Comparison of ENCODE assay signal across 13 cellular contexts in the genomic region with DNA sequence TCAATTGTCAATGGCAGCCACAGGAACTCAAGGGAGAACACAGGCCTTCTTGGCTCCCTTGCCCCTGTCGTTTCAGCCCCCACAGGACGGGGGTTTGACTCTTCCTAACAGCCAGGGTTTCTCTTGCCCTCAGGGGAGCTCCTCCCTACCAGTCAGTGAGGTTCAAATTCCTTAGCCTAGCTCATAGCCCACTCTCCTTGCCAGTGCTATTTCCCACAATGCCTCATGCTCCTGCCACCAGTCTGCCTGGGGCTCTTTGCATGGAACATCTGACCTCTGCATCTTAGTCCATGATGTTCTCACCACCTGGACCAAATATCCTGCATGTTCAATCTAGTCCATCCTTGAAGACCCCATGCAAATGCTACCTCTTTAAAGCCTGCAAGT.
DNase-seq lines count a peak whose midpoint lies in the region; ATAC-seq, FAIRE-seq and TF ChIP-seq lines count a peak whose summit lies in the region.
"Had no signal": no experiment of that assay in that cellular context is flagged by ENCODE, and none has a peak within 500 bp of the region (broad histone marks: within the 10 kb centered on the region; RNA-seq: fewer than 3 reads in every experiment).

No MANE protein-coding gene starts in this region.

- CTCF ChIA-PET in A673 (lab: Charles Lee): no interaction called here

- no peak overlapping the region for H3K4me3 ChIP-seq in smooth muscle cell
- no peak overlapping the region for H3K4me3 ChIP-seq in small intestine (ENCODE audit: low read depth in 1 of 2, low read length in 2 of 2)
- H3K4me3 ChIP-seq in A673 (ENCODE audit: low read depth, low read length, poor library complexity, severe bottlenecking): no peak overlapping the region

- BruUV-seq in A673 (replicated peaks; lab: Mats Ljungman, UMichigan): no TSS peak

- peak; percentile 15 for ATAC-seq in foreskin keratinocyte
- ATAC-seq: CD8-positive, alpha-beta T cell had no signal

- POLR2A ChIA-PET in A673 (lab: Charles Lee; ENCODE audit: low non-redundant PET): no interaction called here

- H3K4me1 ChIP-seq in foreskin keratinocyte (peaks cover 55% of the 10 kb centered on the region), smooth muscle cell (ENCODE audit: low read depth) (peaks cover 31% of the 10 kb centered on the region), small intestine (ENCODE audit: control insufficient read depth in 2 of 2, insufficient read depth in 1 of 2, low read depth in 1 of 2, low read length in 1 of 2) (peaks cover 4 to 10% of the 10 kb centered on the region in 2 donors), A673 (ENCODE audit: insufficient read depth, low read length, poor library complexity, severe bottlenecking) (peaks cover 10% of the 10 kb centered on the region)

- peaks cover 7% of the 10 kb centered on the region for H3F3A ChIP-seq in smooth muscle cell (ENCODE audit: low read depth)

- intact Hi-C loops in A673 (cut with micrococcal nuclease; ENCODE audit: unreplicated experiment): no loop called here

- peaks cover 25% of the 10 kb centered on the region for H4K20me1 ChIP-seq in smooth muscle cell (ENCODE audit: low read depth)

- H3K27me3 ChIP-seq in foreskin keratinocyte (no peaks in the 10 kb centered on the region), smooth muscle cell (ENCODE audit: low read depth) (no peaks in the 10 kb centered on the region), small intestine (ENCODE audit: control insufficient read depth in 2 of 2, insufficient read depth in 2 of 2, low read length in 2 of 2) (no peaks in the 10 kb centered on the region), A673 (replicated peaks; ENCODE audit: insufficient read depth, low read depth, low read length, poor library complexity) (no peaks in the 10 kb centered on the region)

- H3K36me3 ChIP-seq in smooth muscle cell (ENCODE audit: low read depth) (no peaks in the 10 kb centered on the region), small intestine (ENCODE audit: control insufficient read depth in 2 of 2, insufficient read depth in 2 of 2, low read length in 2 of 2) (no peaks in the 10 kb centered on the region), A673 (ENCODE audit: insufficient read depth, low read length, poor library complexity, severe bottlenecking) (no peaks in the 10 kb centered on the region)
- H3K36me3 ChIP-seq: neutrophil had no signal

- DNase-seq in ELR (ENCODE audit: low read depth) (peak; percentile 84), T1000 (lab: John Stamatoyannopoulos, UW) (peak; percentile 67), foreskin keratinocyte (peak; percentile 62 to 89), smooth muscle cell (lab: John Stamatoyannopoulos, UW; ENCODE audit: unreplicated experiment) (no peak), activated T-cell treated with anti-CD3 and anti-CD28 coated beads for 4 hours (no peak), small intestine (no peak), A673 (ENCODE audit: low spot score) (no peak)
- no peak for DNase-seq in activated CD4-positive, alpha-beta T cell treated with anti-CD3 and anti-CD28 coated beads for 4 hours
- DNase-seq: activated CD8-positive, alpha-beta memory T cell treated with anti-CD3 and anti-CD28 coated beads for 24 hours; CD8-positive, alpha-beta T cell; NCI-H1092 had no signal

- H3K27ac ChIP-seq in foreskin keratinocyte: peak overlapping the region; percentile 76
- peak overlapping the region; percentile 84 for H3K27ac ChIP-seq in smooth muscle cell (ENCODE audit: low read depth)
- H3K27ac ChIP-seq in small intestine (ENCODE audit: low read depth in 1 of 2, low read length in 1 of 2): no peak overlapping the region
- H3K27ac ChIP-seq in A673 (ENCODE audit: low read depth, low read length, poor library complexity, severe bottlenecking): no peak overlapping the region

- no peak overlapping the region for H3K9ac ChIP-seq in smooth muscle cell (ENCODE audit: low read depth)

- peak overlapping the region; percentile 58 for H3K4me2 ChIP-seq in smooth muscle cell

- H3K9me3 ChIP-seq in smooth muscle cell (replicated peaks; ENCODE audit: low read depth) (no peaks in the 10 kb centered on the region), small intestine (ENCODE audit: control insufficient read depth, low read depth) (no peaks in the 10 kb centered on the region), A673 (ENCODE audit: low read depth, low read length, poor library complexity, severe bottlenecking) (no peaks in the 10 kb centered on the region)
- H3K9me3 ChIP-seq: neutrophil had no signal

- no peak for FAIRE-seq in small intestine (lab: Jason Lieb, UNC)
- FAIRE-seq: endometrium had no signal

- TF ChIP-seq CTCF in foreskin keratinocyte (conservative IDR thresholded peaks at IDR 0.05): no peak
- no peak for TF ChIP-seq CTCF in smooth muscle cell (IDR thresholded peaks at IDR 0.05; ENCODE audit: borderline replicate concordance, insufficient read depth, poor library complexity, severe bottlenecking)
- no peak for TF ChIP-seq CTCF in A673 (conservative IDR thresholded peaks at IDR 0.05; ENCODE audit: low read depth, low read length)

- peaks cover 21% of the 10 kb centered on the region for H3K79me2 ChIP-seq in smooth muscle cell (ENCODE audit: low read depth)

- 63% methylated on average over 2 of the region's 2 CpGs for WGBS in smooth muscle cell (ENCODE audit: low lambda C conversion rate)
- WGBS in small intestine, 3 donors: 91 to 94% (median 93%) methylated on average over 2 of the region's 2 CpGs

- H2AFZ ChIP-seq in smooth muscle cell (ENCODE audit: low read depth): no peak overlapping the region

Comparison
In these comparisons a context has a peak if more than half of its experiments do, and no peak if none do; other contexts are left out.
1. DNase-seq: peak in ELR (single experiment), T1000 (single experiment) and foreskin keratinocyte (2 of 2); none in smooth muscle cell (single experiment), activated T-cell treated with anti-CD3 and anti-CD28 coated beads for 4 hours (single experiment), small intestine (single experiment), A673 (single experiment) and activated CD4-positive, alpha-beta T cell treated with anti-CD3 and anti-CD28 coated beads for 4 hours (0 of 2).
2. H3K27ac ChIP-seq: peak in foreskin keratinocyte (single experiment) and smooth muscle cell (single experiment); none in small intestine (0 of 2) and A673 (single experiment).